Comparison of ENCODE assay signal across 8 cellular contexts in the genomic region with DNA sequence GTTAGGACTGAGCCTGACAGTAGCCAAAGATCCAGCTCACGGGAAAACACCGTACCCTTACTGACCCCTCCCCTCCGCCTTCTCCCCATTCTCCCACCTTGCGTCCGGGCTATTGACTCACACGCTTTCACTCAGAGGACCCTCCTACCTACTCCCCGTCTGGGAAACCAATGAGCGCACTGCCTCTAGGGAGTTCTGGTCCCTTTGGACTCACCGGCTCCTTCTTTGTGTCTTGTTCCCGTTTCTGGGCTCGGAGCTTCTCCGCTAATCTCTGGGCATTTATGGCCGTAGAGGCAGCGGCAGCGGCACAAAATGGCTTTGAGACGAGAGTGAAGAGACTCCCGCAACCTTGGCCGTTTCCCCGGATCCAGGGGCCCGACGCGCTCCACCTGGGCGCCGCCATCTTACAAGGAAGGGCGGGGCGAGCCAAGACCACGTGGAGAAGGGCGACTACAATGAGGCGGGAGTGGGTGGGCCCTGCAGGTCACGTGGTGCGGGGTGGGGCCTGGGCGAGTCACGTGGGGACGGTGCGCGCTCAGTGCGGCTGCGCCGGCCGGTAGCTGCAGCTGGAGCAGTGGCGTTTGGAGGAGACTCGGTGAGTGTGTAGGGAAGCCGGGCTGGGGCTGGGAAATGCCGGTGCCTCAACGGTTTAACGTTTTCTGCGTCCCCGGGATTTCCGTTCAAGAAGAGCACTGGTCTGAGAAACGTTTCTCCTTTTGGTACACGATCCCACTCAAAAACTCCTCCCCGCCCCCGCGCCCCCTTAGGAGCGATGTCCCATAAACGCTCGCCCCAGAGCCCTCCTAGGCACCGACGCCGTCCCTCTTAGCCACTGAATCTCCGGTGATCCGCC. TPM values are rescaled to one million over a fixed set of nuclear protein-coding genes. Genes with fewer than 3 reads are reported as not detected.
A peak's percentile ranks its signal among the peaks of the same experiment; 100 is the strongest.
DNase-seq lines count a peak whose midpoint lies in the region; ATAC-seq and TF ChIP-seq lines count a peak whose summit lies in the region.

Gene FAM118B, plus strand, starts transcription at position 547 of the 853 bp plus-strand sequence. CDS start 23,220 bp downstream, outside the sequence.
Gene RPUSD4, minus strand, starts transcription at position 415 of the 853 bp plus-strand sequence. Its CDS starts 12 bp downstream, at position 403.

- H3K4me3 Mint-ChIP-seq in CD14-positive monocyte, result peak within 1 kb of the TSS; percentile 97 to 99

- intact Hi-C loops in CD14-positive monocyte (cut with micrococcal nuclease) (loop anchor here (2.0 to 10.0 kb wide), 3 partner anchors 56 to 617 kb away; partner anchors contain the start of genes FOXRED1 (in 2 of the 2), SRPRA (in 2 of the 2) and STT3A (in 1 of the 2)), left lung (cut with DNase I) (no loop called here)

- peak within 1 kb of the TSS; percentile 90 to 95 (median 92) for H3K27ac Mint-ChIP-seq in CD14-positive monocyte

- peaks cover 0 to 31% of the 10 kb centered on the region in 2 donors for H3K36me3 ChIP-seq in left lung

- H3K9me3 Mint-ChIP-seq in CD14-positive monocyte, result no peaks in the 10 kb centered on the region

- H3K4me1 ChIP-seq in left lung, result peaks cover 4 to 53% of the 10 kb centered on the region in 2 donors

- peaks cover 0 to 3% (median 0%) of the 10 kb centered on the region in 3 donors for H3K27me3 Mint-ChIP-seq in CD14-positive monocyte (ENCODE audit: low read depth in 3 of 3)

- ATAC-seq in GM19395 (IDR thresholded peaks at IDR 0.05; ENCODE audit: unreplicated experiment), result peak; percentile 96
- peak; percentile 84 for ATAC-seq in HG03558 (IDR thresholded peaks at IDR 0.05; ENCODE audit: extremely low read depth, unreplicated experiment)
- ATAC-seq in left lung, result peak; percentile 97

- peak within 1 kb of the TSS in 1 of 2 donors; percentile 67 for H3K27ac ChIP-seq in left lung

- TF ChIP-seq CTCF in CD14-positive monocyte (IDR thresholded peaks at IDR 0.05) (no peak), left lung (IDR thresholded peaks at IDR 0.05) (no peak)

- H3K36me3 Mint-ChIP-seq in CD14-positive monocyte, result peaks cover 21 to 26% of the 10 kb centered on the region in 2 donors

- H3K4me1 Mint-ChIP-seq in CD14-positive monocyte, result peaks cover 48% of the 10 kb centered on the region

- peak within 1 kb of the TSS; percentile 84 to 87 for H3K4me3 ChIP-seq in left lung

- H3K9me3 ChIP-seq in left lung, result no peaks in the 10 kb centered on the region

- H3K27me3 ChIP-seq in left lung, result no peaks in the 10 kb centered on the region

- DNase-seq in CD14-positive monocyte (ENCODE audit: low spot score), result peak; percentile 97
- peak; percentile 92 for DNase-seq in NCI-H748 (lab: John Stamatoyannopoulos, UW; ENCODE audit: unreplicated experiment)
- DNase-seq in activated CD4-positive, alpha-beta T cell treated with anti-CD3 and anti-CD28 coated beads, Interleukin-2, amount 50 U/mL, for 1 hour, result peak; percentile 99
- DNase-seq in dedifferentiated amniotic fluid mesenchymal stem cell (ENCODE audit: extremely low spot score), result peak; percentile 97
- DNase-seq in left lung, result peak; percentile 99
- peak; percentile 98 for DNase-seq in stimulated activated CD4-positive, alpha-beta T cell treated with anti-CD3 and anti-CD28 coated beads, Interleukin-2, amount 100 ng/mL, for 4 hours (ENCODE audit: low read depth)

RNA-seq across cellular contexts. Expression of gene FAM118B, which starts in this region (rescaled TPM):
- 10 to 100 TPM; 16.5 to 18.7 TPM for polyA plus RNA-seq in CD14-positive monocyte
- total RNA-seq in left lung, result 10 to 100 TPM; 23.7 to 27.8 TPM

RNA-seq across cellular contexts. Expression of gene RPUSD4, which starts in this region (rescaled TPM):
- 10 to 100 TPM in 1 of 2 donors, 1 to 10 TPM in 1; 9.0 to 10.3 TPM for polyA plus RNA-seq in CD14-positive monocyte
- total RNA-seq in left lung, result 10 to 100 TPM; 13.2 to 21.1 TPM

Comparison
In these comparisons a context has a peak if more than half of its experiments do, and no peak if none do; other contexts are left out.
1. intact Hi-C loops: an anchor here in CD14-positive monocyte (2.0 to 10.0 kb wide); none called in left lung.